In the genomic region with DNA sequence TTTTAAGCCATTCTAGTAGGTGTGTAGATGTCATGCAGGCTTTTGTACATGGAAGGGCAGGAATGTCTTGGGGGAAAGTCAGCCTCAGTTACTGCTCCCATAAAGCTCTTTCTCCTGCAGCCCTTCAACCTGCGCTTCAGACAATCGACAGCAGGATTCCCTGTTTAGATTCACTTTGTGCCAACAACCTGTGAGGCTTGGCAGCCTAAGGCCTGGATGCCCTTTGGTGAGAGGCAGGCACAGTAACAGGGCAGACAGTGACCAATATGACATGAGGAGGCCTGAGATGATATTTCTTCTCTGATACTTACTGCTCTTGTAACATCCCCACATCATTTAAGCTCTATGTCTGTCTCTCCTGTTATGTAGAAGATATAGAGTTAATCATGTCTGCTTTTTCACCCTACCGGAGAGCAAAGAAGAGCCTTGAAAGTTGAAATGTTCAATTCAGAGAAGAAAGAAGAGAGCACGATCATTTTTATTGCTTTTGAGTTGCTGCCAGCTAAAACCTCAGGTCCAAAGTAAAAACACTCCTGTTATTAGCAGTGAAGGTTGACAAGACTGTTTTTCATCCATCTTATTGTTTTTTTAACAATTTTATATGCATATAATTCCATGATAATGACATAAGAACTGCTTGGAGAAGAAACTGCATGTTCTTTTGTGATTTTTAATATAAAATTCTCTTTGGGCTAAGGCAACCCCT, we compare ENCODE assay signal across 28 cellular contexts.
A peak's percentile ranks its signal among the peaks of the same experiment; 100 is the strongest.
DNase-seq lines count a peak whose midpoint lies in the region; ATAC-seq and TF ChIP-seq lines count a peak whose summit lies in the region.
"Had no signal": no experiment of that assay in that cellular context is flagged by ENCODE, and none has a peak within 500 bp of the region (broad histone marks: within the 10 kb centered on the region; RNA-seq: fewer than 3 reads in every experiment).

No MANE protein-coding gene starts in this region.

- no peak overlapping the region for H2BK120ac ChIP-seq in H9 (ENCODE audit: low read depth, low read length, poor library complexity, severe bottlenecking)

- DNase-seq in H9, result no peak
- DNase-seq in ascending aorta (ENCODE audit: low spot score in 2 of 2), result no peak
- DNase-seq in sigmoid colon, result no peak
- DNase-seq in NCI-H187 (lab: John Stamatoyannopoulos, UW), result no peak
- DNase-seq in activated CD8-positive, alpha-beta T cell treated with anti-CD3 and anti-CD28 coated beads for 36 hours, result no peak
- no peak for DNase-seq in hippocampal formation (lab: John Stamatoyannopoulos, UW)
- no peak for DNase-seq in NCI-H345 treated with DMSO at 0.1 percent for 48 hours (lab: John Stamatoyannopoulos, UW; ENCODE audit: unreplicated experiment)
- DNase-seq: activated CD4-positive, alpha-beta T cell treated with anti-CD3 and anti-CD28 coated beads for 36 hours; activated effector memory CD4-positive, alpha-beta T cell treated with Interleukin-2 at 50 U/mL for 16 hours; activated T-cell treated with anti-CD3 and anti-CD28 coated beads for 4 hours; DMS79; GF-D8; HCEC 1CT; head of caudate nucleus; NCI-H1092; NCI-H2029; NCI-H748 treated with DMSO at 0.1 percent for 48 hours; small intestine; stimulated activated CD4-positive, alpha-beta T cell treated with anti-CD3 and anti-CD28 coated beads, Interleukin-1b, Interleukin-23, amount 100 ng/mL, for 48 hours; T-helper 2 cell; upper lobe of right lung had no signal

- H3K27ac ChIP-seq in H9 (ENCODE audit: insufficient read length, low read depth, low read length) (no peak overlapping the region), ascending aorta (peak overlapping the region; percentile 73 to 75), gastroesophageal sphincter (peak overlapping the region; percentile 48 to 83 (median 80)), sigmoid colon (peak overlapping the region; percentile 66 to 83 (median 79))
- H3K27ac ChIP-seq: BLaER1, epithelial cell of prostate, upper lobe of right lung had no signal

- no peak overlapping the region for H2BK20ac ChIP-seq in H9 (ENCODE audit: low read depth, low read length, poor library complexity, severe bottlenecking)

- peaks cover 2% of the 10 kb centered on the region; the same call in 1 of the 2 replicates for H3K27me3 Mint-ChIP-seq in H9 (ENCODE audit: low read depth)
- H3K27me3 Mint-ChIP-seq in activated CD8-positive, alpha-beta T cell treated with anti-CD3 and anti-CD28 coated beads for 36 hours, result no peaks in the 10 kb centered on the region
- H3K27me3 Mint-ChIP-seq: activated CD4-positive, alpha-beta T cell treated with anti-CD3 and anti-CD28 coated beads for 36 hours; activated naive CD8-positive, alpha-beta T cell; central memory CD8-positive, alpha-beta T cell; IgD-negative memory B cell; memory B cell had no signal

- no peak overlapping the region for H3K18ac ChIP-seq in H9 (ENCODE audit: insufficient read length, low read depth, low read length)

- H4K91ac ChIP-seq in H9 (ENCODE audit: insufficient read length, low read depth, low read length), result no peak overlapping the region

- no peak overlapping the region for H2AK5ac ChIP-seq in H9 (ENCODE audit: insufficient read length, low read length)

- no peaks in the 10 kb centered on the region for H3K23me2 ChIP-seq in H9 (ENCODE audit: insufficient read length, low read depth, low read length, poor library complexity, severe bottlenecking)

- peaks cover 5% of the 10 kb centered on the region for H3K79me1 ChIP-seq in H9 (ENCODE audit: insufficient read depth, low read depth, low read length, poor library complexity, severe bottlenecking)

- POLR2A ChIA-PET in activated CD8-positive, alpha-beta T cell treated with anti-CD3 and anti-CD28 coated beads for 36 hours (lab: Charles Lee), result no interaction called here

- WGBS in H9 (ENCODE audit: extremely low coverage, insufficient read length, low lambda C conversion rate), result no CpG with 5 or more reads among the region's 4 CpGs
- WGBS in gastroesophageal sphincter (ENCODE audit: low coverage in 1 of 2), 2 donors, result 19 to 53% methylated on average over 2 to 4 of the region's 4 CpGs
- 62 to 69% methylated on average over 4 of the region's 4 CpGs for WGBS in sigmoid colon, 2 donors

- no peak overlapping the region for H3K4ac ChIP-seq in H9 (ENCODE audit: low read depth, low read length)

- no peak for ATAC-seq in gastroesophageal sphincter
- ATAC-seq in activated CD8-positive, alpha-beta T cell treated with anti-CD3 and anti-CD28 coated beads for 36 hours, result no peak
- ATAC-seq: activated CD4-positive, alpha-beta T cell treated with anti-CD3 and anti-CD28 coated beads for 36 hours; upper lobe of right lung had no signal

- H3K27me3 ChIP-seq in H9 (ENCODE audit: insufficient read depth, low read length), result no peaks in the 10 kb centered on the region
- no peaks in the 10 kb centered on the region for H3K27me3 ChIP-seq in ascending aorta
- H3K27me3 ChIP-seq in gastroesophageal sphincter, result no peaks in the 10 kb centered on the region
- H3K27me3 ChIP-seq in sigmoid colon, result no peaks in the 10 kb centered on the region
- H3K27me3 ChIP-seq: BLaER1, upper lobe of right lung had no signal

- H3T11ph ChIP-seq in H9 (ENCODE audit: low read length), result no peak overlapping the region

- no peaks in the 10 kb centered on the region for H3K36me3 ChIP-seq in ascending aorta
- no peaks in the 10 kb centered on the region for H3K36me3 ChIP-seq in gastroesophageal sphincter
- H3K36me3 ChIP-seq in sigmoid colon, result no peaks in the 10 kb centered on the region
- H3K36me3 ChIP-seq: BLaER1, upper lobe of right lung had no signal

- H3K14ac ChIP-seq in H9 (ENCODE audit: insufficient read depth, low read length), result no peak overlapping the region

- peaks cover 3 to 12% of the 10 kb centered on the region in 2 experiments; a peak in 3 of 5 replicates for H3K9me3 Mint-ChIP-seq in H9
- H3K9me3 Mint-ChIP-seq in activated CD8-positive, alpha-beta T cell treated with anti-CD3 and anti-CD28 coated beads for 36 hours, result peaks cover 10% of the 10 kb centered on the region

- peaks cover 6% of the 10 kb centered on the region; the same call in 1 of the 2 replicates for H3K4me1 ChIP-seq in H9 (ENCODE audit: insufficient read depth, low read length)
- H3K4me1 ChIP-seq in ascending aorta, result peaks cover 0 to 27% of the 10 kb centered on the region in 2 donors
- peaks cover 0 to 54% (median 11%) of the 10 kb centered on the region in 3 donors for H3K4me1 ChIP-seq in gastroesophageal sphincter
- peaks cover 0 to 79% (median 61%) of the 10 kb centered on the region in 4 donors for H3K4me1 ChIP-seq in sigmoid colon
- H3K4me1 ChIP-seq: upper lobe of right lung had no signal

- H4K8ac ChIP-seq in H9 (replicated peaks; ENCODE audit: insufficient read length, low read depth, low read length), result no peak overlapping the region

- H2BK5ac ChIP-seq in H9 (ENCODE audit: insufficient read length, low read length), result no peak overlapping the region

- no peak overlapping the region for H3K23ac ChIP-seq in H9 (ENCODE audit: insufficient read length, low read depth, low read length)

- TF ChIP-seq EP300 in gastroesophageal sphincter (IDR thresholded peaks at IDR 0.05) (no peak), sigmoid colon (IDR thresholded peaks at IDR 0.05) (no peak)

- peak overlapping the region in 2 of 3 experiments; percentile 7 to 42; a peak in 3 of 7 replicates for H3K27ac Mint-ChIP-seq in H9
- H3K27ac Mint-ChIP-seq in activated CD8-positive, alpha-beta T cell treated with anti-CD3 and anti-CD28 coated beads for 36 hours, result no peak overlapping the region
- H3K27ac Mint-ChIP-seq: activated CD4-positive, alpha-beta T cell treated with anti-CD3 and anti-CD28 coated beads for 36 hours; activated naive CD8-positive, alpha-beta T cell; IgD-negative memory B cell; memory B cell had no signal

- peaks cover 14% of the 10 kb centered on the region; the same call in 1 of the 2 replicates for H3K79me2 ChIP-seq in H9 (ENCODE audit: insufficient read depth, low read length)

- no peaks in the 10 kb centered on the region for H4K20me1 ChIP-seq in H9 (ENCODE audit: control insufficient read depth, insufficient read depth, insufficient read length)
- H4K20me1 ChIP-seq: BLaER1 had no signal

- H3K9ac ChIP-seq in H9 (ENCODE audit: extremely low read depth, insufficient read length, low read length), result no peak overlapping the region
- H3K9ac ChIP-seq: BLaER1 had no signal

- no peak overlapping the region for H3K4me3 Mint-ChIP-seq in H9
- no peak overlapping the region for H3K4me3 Mint-ChIP-seq in activated CD8-positive, alpha-beta T cell treated with anti-CD3 and anti-CD28 coated beads for 36 hours
- H3K4me3 Mint-ChIP-seq: activated CD4-positive, alpha-beta T cell treated with anti-CD3 and anti-CD28 coated beads for 36 hours; activated naive CD8-positive, alpha-beta T cell; central memory CD8-positive, alpha-beta T cell; IgD-negative memory B cell; memory B cell had no signal

- TF ChIP-seq CTCF in H9 (conservative IDR thresholded peaks at IDR 0.05), result no peak
- no peak for TF ChIP-seq CTCF in ascending aorta (IDR thresholded peaks at IDR 0.05)
- no peak for TF ChIP-seq CTCF in gastroesophageal sphincter (IDR thresholded peaks at IDR 0.05)
- peak in 2 of 4 experiments; percentile 11 to 30 for TF ChIP-seq CTCF in sigmoid colon (IDR thresholded peaks at IDR 0.05)
- TF ChIP-seq CTCF in activated CD8-positive, alpha-beta T cell treated with anti-CD3 and anti-CD28 coated beads for 36 hours (IDR thresholded peaks at IDR 0.05), result no peak

- CTCF ChIA-PET in activated CD8-positive, alpha-beta T cell treated with anti-CD3 and anti-CD28 coated beads for 36 hours (lab: Charles Lee), result no interaction called here

- H3K36me3 Mint-ChIP-seq in H9 (ENCODE audit: insufficient read depth in 1 of 3, low read depth in 3 of 3), result peaks cover 14 to 26% (median 21%) of the 10 kb centered on the region in 3 experiments; a peak in 6 of 7 replicates
- no peaks in the 10 kb centered on the region for H3K36me3 Mint-ChIP-seq in activated CD8-positive, alpha-beta T cell treated with anti-CD3 and anti-CD28 coated beads for 36 hours (ENCODE audit: low read depth)
- H3K36me3 Mint-ChIP-seq: activated naive CD8-positive, alpha-beta T cell; memory B cell had no signal

- no peak overlapping the region for H4K5ac ChIP-seq in H9 (ENCODE audit: insufficient read length, low read depth, low read length)

- intact Hi-C loops in ascending aorta (cut with DNase I), result loop anchor here (10.0 kb wide), 2 partner anchors 138 to 578 kb away; a partner anchor contains a TSS
- intact Hi-C loops in sigmoid colon (cut with DNase I), result loop anchor here (5.0 kb wide), 1 partner anchor 75 kb away; no protein-coding TSS in a partner anchor
- intact Hi-C loops in activated CD8-positive, alpha-beta T cell treated with anti-CD3 and anti-CD28 coated beads for 36 hours (cut with micrococcal nuclease), result no loop called here

- H3K4me2 ChIP-seq in H9 (ENCODE audit: insufficient read depth, insufficient read length, low read length), result no peak overlapping the region
- H3K4me2 ChIP-seq: BLaER1 had no signal

- no peak overlapping the region for H3K56ac ChIP-seq in H9 (ENCODE audit: insufficient read length, low read depth, low read length)

- H3K9me3 ChIP-seq in H9 (ENCODE audit: control insufficient read depth, low read depth, low read length) (no peaks in the 10 kb centered on the region), ascending aorta (no peaks in the 10 kb centered on the region), gastroesophageal sphincter (no peaks in the 10 kb centered on the region), sigmoid colon (peaks cover 0 to 8% (median 0%) of the 10 kb centered on the region in 4 donors)
- H3K9me3 ChIP-seq: upper lobe of right lung had no signal

- no peak for TF ChIP-seq POLR2A in gastroesophageal sphincter (IDR thresholded peaks at IDR 0.05)
- no peak for TF ChIP-seq POLR2A in sigmoid colon (IDR thresholded peaks at IDR 0.05)

- H2BK15ac ChIP-seq in H9 (ENCODE audit: low read depth, low read length), result no peak overlapping the region

- H2BK12ac ChIP-seq in H9 (ENCODE audit: insufficient read length, low read depth, low read length), result no peak overlapping the region

- H2AFZ ChIP-seq in H9 (ENCODE audit: low read length), result no peak overlapping the region

- H3K4me1 Mint-ChIP-seq in H9, result peaks cover 22 to 28% of the 10 kb centered on the region in 2 experiments
- H3K4me1 Mint-ChIP-seq in activated CD8-positive, alpha-beta T cell treated with anti-CD3 and anti-CD28 coated beads for 36 hours (ENCODE audit: low read depth), result no peaks in the 10 kb centered on the region
- H3K4me1 Mint-ChIP-seq: activated CD4-positive, alpha-beta T cell treated with anti-CD3 and anti-CD28 coated beads for 36 hours; central memory CD8-positive, alpha-beta T cell; IgD-negative memory B cell; memory B cell had no signal

- H3K4me3 ChIP-seq in ascending aorta (no peak overlapping the region), gastroesophageal sphincter (no peak overlapping the region), sigmoid colon (no peak overlapping the region)
- H3K4me3 ChIP-seq: BLaER1, upper lobe of right lung had no signal
